ENCODE assay signal across 31 cellular contexts in genomic region chr16:79537584-79537983, GRCh38.
"Had no signal": no experiment of that assay in that cellular context is flagged by ENCODE, and none has a peak within 500 bp of the region (broad histone marks: within the 10 kb centered on the region; RNA-seq: fewer than 3 reads in every experiment).

No MANE protein-coding gene starts in this region.

- H3K4me3 ChIP-seq: MG63, Peyer's patch, SJSA1 had no signal

- H3K27ac ChIP-seq: Peyer's patch, SJSA1 had no signal

- H3K36me3 ChIP-seq: MG63, Peyer's patch, SJSA1 had no signal

- ATAC-seq: PC-3 had no signal

- H3K4me2 ChIP-seq: SK-N-SH had no signal

- H3K27me3 ChIP-seq: MG63, Peyer's patch, SJSA1 had no signal

- H3K9me3 ChIP-seq: MG63, Peyer's patch, SJSA1, SK-N-SH had no signal

- H3K4me1 ChIP-seq: Peyer's patch, SJSA1 had no signal

- H3K9ac ChIP-seq: SK-N-SH had no signal

- DNase-seq: Kasumi-1, KG1, MG63, NCI-H1048, NCI-H1092 treated with DMSO at 0.1 percent for 48 hours, NCI-H1105 treated with DMSO at 0.1 percent for 48 hours, NCI-H1417, NCI-H1436, NCI-H146, NCI-H1694, NCI-H187, NCI-H1930, NCI-H2029 treated with DMSO at 0.1 percent for 48 hours, NCI-H2081 treated with DMSO at 0.1 percent for 48 hours, NCI-H2107, NCI-H226, NCI-H446 treated with DMSO at 0.1 percent for 48 hours, NCI-H510A, NCI-H526, NCI-H69, NCI-H748 treated with DMSO at 0.1 percent for 48 hours, NCI-H82, OCI-M1, PC-3, Peyer's patch, Right ventricle myocardium superior, RPMI8226, SHP77 treated with DMSO at 0.1 percent for 48 hours, SK-N-SH, SW 1271 had no signal
